ENCODE assay signal across 15 cellular contexts in genomic region chr10:110431659-110432058, GRCh38.
DNase-seq lines count a peak whose midpoint lies in the region; ATAC-seq and TF ChIP-seq lines count a peak whose summit lies in the region.
"Had no signal": no experiment of that assay in that cellular context is flagged by ENCODE, and none has a peak within 500 bp of the region (broad histone marks: within the 10 kb centered on the region; RNA-seq: fewer than 3 reads in every experiment).

No MANE protein-coding gene starts in this region.

- TF ChIP-seq CTCF in natural killer cell (IDR thresholded peaks at IDR 0.05): no peak

- H3K4me1 Mint-ChIP-seq in stimulated activated naive CD8-positive, alpha-beta T cell treated with anti-CD3 and anti-CD28 coated beads, Interleukin-15, Interleukin-2, amounts not matched to agents 100 ng/mL and 50 ng/mL, for 24 hours (ENCODE audit: low read depth): peaks cover 45% of the 10 kb centered on the region
- peaks cover 11% of the 10 kb centered on the region for H3K4me1 Mint-ChIP-seq in central memory CD8-positive, alpha-beta T cell
- peaks cover 35 to 41% of the 10 kb centered on the region in 2 donors for H3K4me1 Mint-ChIP-seq in natural killer cell

- ATAC-seq in stimulated activated naive CD8-positive, alpha-beta T cell treated with anti-CD3 and anti-CD28 coated beads, Interleukin-15, Interleukin-2, amounts not matched to agents 100 U/mL and 50 U/mL, for 24 hours: no peak
- no peak for ATAC-seq in central memory CD8-positive, alpha-beta T cell (replicated peaks; ENCODE audit: extremely low read depth, poor library complexity, severe bottlenecking)
- ATAC-seq in natural killer cell (no peak), GM21367 (IDR thresholded peaks at IDR 0.05; ENCODE audit: unreplicated experiment) (no peak)
- ATAC-seq: activated naive CD8-positive, alpha-beta T cell treated with anti-CD3 and anti-CD28 coated beads, Interleukin-2, amount 50 U/mL, for 24 hours had no signal

- intact Hi-C loops in natural killer cell (cut with micrococcal nuclease): no loop called here

- no peak for DNase-seq in stimulated activated naive CD8-positive, alpha-beta T cell treated with anti-CD3 and anti-CD28 coated beads, Interleukin-15, Interleukin-2, amounts not matched to agents 100 U/mL and 50 U/mL, for 24 hours
- no peak for DNase-seq in central memory CD8-positive, alpha-beta T cell (ENCODE audit: low spot score in 2 of 2)
- DNase-seq in natural killer cell: no peak
- DNase-seq in HEK293T (ENCODE audit: extremely low spot score): no peak
- DNase-seq in SKM-1 (lab: John Stamatoyannopoulos, UW; ENCODE audit: unreplicated experiment): no peak
- DNase-seq: activated CD4-positive, alpha-beta T cell treated with anti-CD3 and anti-CD28 coated beads for 48 hours; activated naive CD8-positive, alpha-beta T cell treated with anti-CD3 and anti-CD28 coated beads, Interleukin-2, amount 50 U/mL, for 24 hours; brain microvascular endothelial cell; COR-L47; dermis blood vessel endothelial cell; KBM-7; NCI-H2029; NCI-H510A had no signal

- no peaks in the 10 kb centered on the region for H3K36me3 Mint-ChIP-seq in stimulated activated naive CD8-positive, alpha-beta T cell treated with anti-CD3 and anti-CD28 coated beads, Interleukin-15, Interleukin-2, amounts not matched to agents 100 ng/mL and 50 ng/mL, for 24 hours (ENCODE audit: low read depth)
- H3K36me3 Mint-ChIP-seq in central memory CD8-positive, alpha-beta T cell (ENCODE audit: insufficient read depth): no peaks in the 10 kb centered on the region
- H3K36me3 Mint-ChIP-seq in natural killer cell: no peaks in the 10 kb centered on the region

- CTCF ChIA-PET in HEK293T (lab: Yijun Ruan, JAX): no interaction called here

- no peaks in the 10 kb centered on the region for H3K9me3 Mint-ChIP-seq in stimulated activated naive CD8-positive, alpha-beta T cell treated with anti-CD3 and anti-CD28 coated beads, Interleukin-15, Interleukin-2, amounts not matched to agents 100 ng/mL and 50 ng/mL, for 24 hours
- no peaks in the 10 kb centered on the region for H3K9me3 Mint-ChIP-seq in central memory CD8-positive, alpha-beta T cell
- no peaks in the 10 kb centered on the region for H3K9me3 Mint-ChIP-seq in natural killer cell
- H3K9me3 Mint-ChIP-seq: activated naive CD8-positive, alpha-beta T cell treated with anti-CD3 and anti-CD28 coated beads, Interleukin-2, amount 50 U/mL, for 24 hours had no signal

- H3K27ac Mint-ChIP-seq in stimulated activated naive CD8-positive, alpha-beta T cell treated with anti-CD3 and anti-CD28 coated beads, Interleukin-15, Interleukin-2, amounts not matched to agents 100 ng/mL and 50 ng/mL, for 24 hours: peak overlapping the region; percentile 28
- peak overlapping the region; percentile 17 for H3K27ac Mint-ChIP-seq in central memory CD8-positive, alpha-beta T cell (ENCODE audit: low read depth)
- H3K27ac Mint-ChIP-seq in natural killer cell: peak overlapping the region in 1 of 2 donors; percentile 43
- H3K27ac Mint-ChIP-seq: activated naive CD8-positive, alpha-beta T cell treated with anti-CD3 and anti-CD28 coated beads, Interleukin-2, amount 50 U/mL, for 24 hours had no signal

- no peak overlapping the region for H3K4me3 Mint-ChIP-seq in stimulated activated naive CD8-positive, alpha-beta T cell treated with anti-CD3 and anti-CD28 coated beads, Interleukin-15, Interleukin-2, amounts not matched to agents 100 ng/mL and 50 ng/mL, for 24 hours
- no peak overlapping the region for H3K4me3 Mint-ChIP-seq in central memory CD8-positive, alpha-beta T cell
- peak overlapping the region; percentile 26 for H3K4me3 Mint-ChIP-seq in natural killer cell
- H3K4me3 Mint-ChIP-seq: activated naive CD8-positive, alpha-beta T cell treated with anti-CD3 and anti-CD28 coated beads, Interleukin-2, amount 50 U/mL, for 24 hours had no signal

- POLR2A ChIA-PET in HEK293T (lab: Yijun Ruan, JAX): no interaction called here

- H3K27me3 Mint-ChIP-seq in stimulated activated naive CD8-positive, alpha-beta T cell treated with anti-CD3 and anti-CD28 coated beads, Interleukin-15, Interleukin-2, amounts not matched to agents 100 ng/mL and 50 ng/mL, for 24 hours: no peaks in the 10 kb centered on the region
- no peaks in the 10 kb centered on the region for H3K27me3 Mint-ChIP-seq in central memory CD8-positive, alpha-beta T cell
- peaks cover 0 to 12% of the 10 kb centered on the region in 2 donors for H3K27me3 Mint-ChIP-seq in natural killer cell (ENCODE audit: low read depth in 2 of 2)
- H3K27me3 Mint-ChIP-seq: activated naive CD8-positive, alpha-beta T cell treated with anti-CD3 and anti-CD28 coated beads, Interleukin-2, amount 50 U/mL, for 24 hours had no signal

TF ChIP-seq in HEK293T, 16 proteins besides CTCF, POLR2A, EP300 and RAD21:
- TF ChIP-seq ELF4 (IDR thresholded peaks at IDR 0.05) (no peak), SP1 (IDR thresholded peaks at IDR 0.05) (no peak), ZNF384 (IDR thresholded peaks at IDR 0.05) (no peak), FOXK2 (IDR thresholded peaks at IDR 0.05) (no peak), LEF1 (IDR thresholded peaks at IDR 0.05; ENCODE audit: borderline replicate concordance) (no peak), L3MBTL2 (conservative IDR thresholded peaks at IDR 0.05) (no peak), PKNOX1 (IDR thresholded peaks at IDR 0.05) (no peak), FOXM1 (IDR thresholded peaks at IDR 0.05; ENCODE audit: borderline replicate concordance) (no peak), TARDBP (IDR thresholded peaks at IDR 0.05) (no peak), ARNT (IDR thresholded peaks at IDR 0.05) (no peak), HDGF (IDR thresholded peaks at IDR 0.05; ENCODE audit: borderline replicate concordance) (no peak), FOXA1 (IDR thresholded peaks at IDR 0.05) (no peak), NFRKB (IDR thresholded peaks at IDR 0.05) (no peak), BHLHE40 (IDR thresholded peaks at IDR 0.05; ENCODE audit: borderline replicate concordance) (no peak), CTBP1 (IDR thresholded peaks at IDR 0.05; ENCODE audit: borderline replicate concordance) (no peak), SUZ12 (IDR thresholded peaks at IDR 0.05) (no peak)
